ENCODE assay signal across 8 cellular contexts in the genomic region with DNA sequence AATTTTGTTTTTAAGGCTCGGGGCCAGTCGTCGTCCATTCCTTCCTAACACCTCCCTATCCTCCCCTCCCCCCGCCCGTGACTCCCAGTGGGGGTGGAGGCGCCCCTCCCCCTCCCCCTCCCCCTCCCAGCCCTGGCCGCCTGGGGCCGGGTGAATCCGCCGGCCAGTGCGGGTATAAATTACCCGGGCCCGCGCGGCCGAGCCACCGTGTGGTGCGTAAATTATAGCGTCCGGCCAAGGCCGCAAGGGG. TPM values are rescaled to one million over a fixed set of nuclear protein-coding genes. Genes with fewer than 3 reads are reported as not detected.
DNase-seq lines count a peak whose midpoint lies in the region; ATAC-seq lines count a peak whose summit lies in the region.

No MANE protein-coding gene starts in this region.

- peak overlapping the region; percentile 54; the same call in 1 of the 2 replicates for H3K4me3 ChIP-seq in iPS DF 6.9 (ENCODE audit: low read length)

- DNase-seq in activated CD8-positive, alpha-beta T cell treated with anti-CD3 and anti-CD28 coated beads, Interleukin-2, amount 10 ng/mL, durations not matched to agents 7 days and 5 days: no peak
- DNase-seq in iPS DF 6.9 (ENCODE audit: low read depth, low spot score): no peak
- no peak for DNase-seq in stimulated activated naive B cell treated with anti-CD40 and anti-IgM and Interleukin-4, amounts not matched to agents 10 μg/mL and 1 μg/mL and 100 μg/mL, for 72 hours
- DNase-seq in NCI-H524 treated with DMSO at 0.1 percent for 48 hours (lab: John Stamatoyannopoulos, UW): no peak
- no peak for DNase-seq in GF-D8 (lab: John Stamatoyannopoulos, UW)
- no peak for DNase-seq in NCI-H2196 (lab: John Stamatoyannopoulos, UW; ENCODE audit: unreplicated experiment)

- no peaks in the 10 kb centered on the region for H3K9me3 Mint-ChIP-seq in IgD-negative memory B cell
- H3K9me3 Mint-ChIP-seq in activated CD8-positive, alpha-beta T cell treated with anti-CD3 and anti-CD28 coated beads, Interleukin-2, amount 10 ng/mL, durations not matched to agents 7 days and 5 days (ENCODE audit: insufficient read depth): no peaks in the 10 kb centered on the region
- H3K9me3 Mint-ChIP-seq in stimulated activated naive B cell treated with anti-CD40 and anti-IgM and Interleukin-4, amounts not matched to agents 10 μg/mL and 1 μg/mL and 100 μg/mL, for 72 hours: no peaks in the 10 kb centered on the region

- no peaks in the 10 kb centered on the region for H3K9me3 ChIP-seq in iPS DF 6.9 (ENCODE audit: control insufficient read depth, insufficient read depth, low read length)

- peak overlapping the region; percentile 80 to 92 (median 88) for H3K4me3 Mint-ChIP-seq in IgD-negative memory B cell
- peak overlapping the region; percentile 69 for H3K4me3 Mint-ChIP-seq in activated CD8-positive, alpha-beta T cell treated with anti-CD3 and anti-CD28 coated beads, Interleukin-2, amount 10 ng/mL, durations not matched to agents 7 days and 5 days
- H3K4me3 Mint-ChIP-seq in stimulated activated naive B cell treated with anti-CD40 and anti-IgM and Interleukin-4, amounts not matched to agents 10 μg/mL and 1 μg/mL and 100 μg/mL, for 72 hours: peak overlapping the region; percentile 72 to 82

- no peaks in the 10 kb centered on the region for H3K36me3 Mint-ChIP-seq in IgD-negative memory B cell
- H3K36me3 Mint-ChIP-seq in activated CD8-positive, alpha-beta T cell treated with anti-CD3 and anti-CD28 coated beads, Interleukin-2, amount 10 ng/mL, durations not matched to agents 7 days and 5 days (ENCODE audit: low read depth): no peaks in the 10 kb centered on the region
- H3K36me3 Mint-ChIP-seq in stimulated activated naive B cell treated with anti-CD40 and anti-IgM and Interleukin-4, amounts not matched to agents 10 μg/mL and 1 μg/mL and 100 μg/mL, for 72 hours: no peaks in the 10 kb centered on the region

- H3K27me3 Mint-ChIP-seq in IgD-negative memory B cell: no peaks in the 10 kb centered on the region
- no peaks in the 10 kb centered on the region for H3K27me3 Mint-ChIP-seq in activated CD8-positive, alpha-beta T cell treated with anti-CD3 and anti-CD28 coated beads, Interleukin-2, amount 10 ng/mL, durations not matched to agents 7 days and 5 days (ENCODE audit: low read depth)
- no peaks in the 10 kb centered on the region for H3K27me3 Mint-ChIP-seq in stimulated activated naive B cell treated with anti-CD40 and anti-IgM and Interleukin-4, amounts not matched to agents 10 μg/mL and 1 μg/mL and 100 μg/mL, for 72 hours

- CTCF ChIA-PET in activated CD8-positive, alpha-beta T cell treated with anti-CD3 and anti-CD28 coated beads, Interleukin-2, amount 10 ng/mL, durations not matched to agents 7 days and 5 days (lab: Charles Lee): interaction anchor here (0.6 to 3.6 kb wide), 23 partner anchors 19 to 306 kb away, joined by 3 to 50 read pairs (median 6); no protein-coding TSS in a partner anchor

- no peaks in the 10 kb centered on the region for H3K27me3 ChIP-seq in iPS DF 6.9 (ENCODE audit: control insufficient read depth, insufficient read depth, low read length)

- POLR2A ChIA-PET in activated CD8-positive, alpha-beta T cell treated with anti-CD3 and anti-CD28 coated beads, Interleukin-2, amount 10 ng/mL, durations not matched to agents 7 days and 5 days (lab: Charles Lee): interaction anchor here (4.5 kb wide), 1 partner anchor 58 kb away, joined by 34 read pairs; no protein-coding TSS in a partner anchor

- peaks cover 16 to 22% (median 19%) of the 10 kb centered on the region in 3 donors for H3K4me1 Mint-ChIP-seq in IgD-negative memory B cell
- H3K4me1 Mint-ChIP-seq in activated CD8-positive, alpha-beta T cell treated with anti-CD3 and anti-CD28 coated beads, Interleukin-2, amount 10 ng/mL, durations not matched to agents 7 days and 5 days (ENCODE audit: low read depth): peaks cover 58% of the 10 kb centered on the region
- peaks cover 41 to 69% of the 10 kb centered on the region in 2 donors for H3K4me1 Mint-ChIP-seq in stimulated activated naive B cell treated with anti-CD40 and anti-IgM and Interleukin-4, amounts not matched to agents 10 μg/mL and 1 μg/mL and 100 μg/mL, for 72 hours

- H3K27ac ChIP-seq in iPS DF 6.9 (ENCODE audit: low read length): no peak overlapping the region

- no peak for ATAC-seq in activated CD8-positive, alpha-beta T cell treated with anti-CD3 and anti-CD28 coated beads, Interleukin-2, amount 10 ng/mL, durations not matched to agents 7 days and 5 days
- no peak for ATAC-seq in stimulated activated naive B cell treated with anti-CD40 and anti-IgM and Interleukin-4, amounts not matched to agents 10 μg/mL and 1 μg/mL and 100 μg/mL, for 72 hours (replicated peaks)
- no peak for ATAC-seq in GM19035 (IDR thresholded peaks at IDR 0.05; ENCODE audit: unreplicated experiment)

- H3K4me1 ChIP-seq in iPS DF 6.9 (ENCODE audit: control insufficient read depth, insufficient read depth, low read length): peaks cover 23% of the 10 kb centered on the region

- no CpG with 5 or more reads among the region's 21 CpGs for WGBS in iPS DF 6.9 (ENCODE audit: insufficient coverage, insufficient read length)

- H3K27ac Mint-ChIP-seq in IgD-negative memory B cell: peak overlapping the region; percentile 93 to 97 (median 95)
- H3K27ac Mint-ChIP-seq in activated CD8-positive, alpha-beta T cell treated with anti-CD3 and anti-CD28 coated beads, Interleukin-2, amount 10 ng/mL, durations not matched to agents 7 days and 5 days: peak overlapping the region; percentile 53
- H3K27ac Mint-ChIP-seq in stimulated activated naive B cell treated with anti-CD40 and anti-IgM and Interleukin-4, amounts not matched to agents 10 μg/mL and 1 μg/mL and 100 μg/mL, for 72 hours: no peak overlapping the region

- H3K36me3 ChIP-seq in iPS DF 6.9 (ENCODE audit: control insufficient read depth, insufficient read depth, low read length): no peaks in the 10 kb centered on the region

RNA-seq across cellular contexts. Expression of a gene that starts 2.0 kb away (rescaled TPM):
- 7.3 TPM for polyA plus RNA-seq in IgD-negative memory B cell
- 10 to 100 TPM; 48.9 to 51.4 TPM for total RNA-seq in activated CD8-positive, alpha-beta T cell treated with anti-CD3 and anti-CD28 coated beads, Interleukin-2, amount 10 ng/mL, durations not matched to agents 7 days and 5 days
